Comparison of ENCODE assay signal across 25 cellular contexts in genomic region chr7:106693659-106694353, GRCh38. TPM values are rescaled to one million over a fixed set of nuclear protein-coding genes. Genes with fewer than 3 reads are reported as not detected.
DNase-seq lines count a peak whose midpoint lies in the region; ATAC-seq and TF ChIP-seq lines count a peak whose summit lies in the region.
"Had no signal": no experiment of that assay in that cellular context is flagged by ENCODE, and none has a peak within 500 bp of the region (broad histone marks: within the 10 kb centered on the region; RNA-seq: fewer than 3 reads in every experiment).

No MANE protein-coding gene starts in this region.

- in situ Hi-C loops in brain microvascular endothelial cell (cut with HindIII; ENCODE audit: low pct_ligation_motif_present, low sequenced_read_pairs) = no loop called here

- H3K4me3 ChIP-seq in SK-N-SH (ENCODE audit: low read depth in 2 of 2, low read length in 1 of 2) (no peak overlapping the region), brain microvascular endothelial cell (ENCODE audit: low read depth, low read length) (no peak overlapping the region)
- no peak overlapping the region for H3K4me3 ChIP-seq in naive thymus-derived CD4-positive, alpha-beta T cell (ENCODE audit: low read length)
- H3K4me3 ChIP-seq: esophagus muscularis mucosa, tibial nerve had no signal

- no peaks in the 10 kb centered on the region for H3F3A ChIP-seq in SK-N-SH (replicated peaks; ENCODE audit: insufficient read depth)

- TF ChIP-seq CTCF in SK-N-SH (IDR thresholded peaks at IDR 0.05) (no peak), brain microvascular endothelial cell (IDR thresholded peaks at IDR 0.05; ENCODE audit: low read depth, low read length, missing control alignments) (no peak)

- no peak overlapping the region for H3K4me2 ChIP-seq in SK-N-SH

- H3K9me2 ChIP-seq in SK-N-SH = no peaks in the 10 kb centered on the region

- no peaks in the 10 kb centered on the region for H4K20me1 ChIP-seq in SK-N-SH (ENCODE audit: insufficient read depth)

- peaks cover 0 to 2% (median 0%) of the 10 kb centered on the region in 5 donors for H3K36me3 Mint-ChIP-seq in naive thymus-derived CD4-positive, alpha-beta T cell
- H3K36me3 Mint-ChIP-seq: CD8-positive, alpha-beta T cell; IgD-negative memory B cell had no signal

- H3K27ac Mint-ChIP-seq in naive thymus-derived CD4-positive, alpha-beta T cell = no peak overlapping the region
- H3K27ac Mint-ChIP-seq: activated T-cell treated with anti-CD3 and anti-CD28 coated beads, Interleukin-2, amount 50 U/mL, for 24 hours; CD8-positive, alpha-beta T cell; IgD-negative memory B cell had no signal

- no peaks in the 10 kb centered on the region for H3K79me2 ChIP-seq in SK-N-SH (ENCODE audit: insufficient read depth)

- peaks cover 0 to 8% (median under 1%) of the 10 kb centered on the region in 11 donors for H3K9me3 Mint-ChIP-seq in naive thymus-derived CD4-positive, alpha-beta T cell
- H3K9me3 Mint-ChIP-seq: activated naive CD4-positive, alpha-beta T cell treated with anti-CD3 and anti-CD28 coated beads, Interleukin-2, amount 50 U/mL, for 24 hours; CD8-positive, alpha-beta T cell; IgD-negative memory B cell had no signal

- H3K27ac ChIP-seq in SK-N-SH (ENCODE audit: low read depth in 2 of 2, low read length in 1 of 2) = no peak overlapping the region; a peak in 1 of 4 replicates
- H3K27ac ChIP-seq in brain microvascular endothelial cell = no peak overlapping the region
- H3K27ac ChIP-seq in naive thymus-derived CD4-positive, alpha-beta T cell (ENCODE audit: low read depth, low read length) = no peak overlapping the region
- H3K27ac ChIP-seq: esophagus muscularis mucosa, tibial nerve had no signal

- POLR2A ChIA-PET in SK-N-SH (lab: Yijun Ruan, JAX) = no interaction called here
- POLR2A ChIA-PET in naive thymus-derived CD4-positive, alpha-beta T cell (lab: Charles Lee) = no interaction called here

- 70% methylated on average over 4 of the region's 4 CpGs for WGBS in SK-N-SH (ENCODE audit: low lambda C conversion rate)

- DNase-seq in A172 (ENCODE audit: low spot score) (peak; percentile 32), HCEC 1CT (peak; percentile 17), SK-N-SH (no peak), iris pigment epithelial cell (ENCODE audit: low read depth) (peak; percentile 49), H4 (ENCODE audit: low spot score) (no peak), brain microvascular endothelial cell (no peak), LoVo (ENCODE audit: low spot score) (no peak)
- DNase-seq in naive thymus-derived CD4-positive, alpha-beta T cell = no peak
- DNase-seq: activated CD4-positive, alpha-beta T cell treated with anti-CD3 and anti-CD28 coated beads, Interleukin-2, amount 50 U/mL, for 48 hours; activated T-cell treated with anti-CD3 and anti-CD28 coated beads, Interleukin-2, amount 50 U/mL, for 24 hours; caudate nucleus; CD8-positive, alpha-beta T cell; DMS79 treated with DMSO at 0.1 percent for 48 hours; effector CD4-positive, alpha-beta T cell; left colon; NCI-H1417; NCI-H2171 treated with DMSO at 0.1 percent for 48 hours; NCI-H748 treated with DMSO at 0.1 percent for 48 hours; RPMI8226; stimulated activated naive CD4-positive, alpha-beta T cell; SW 1271 had no signal

- no peaks in the 10 kb centered on the region for H3K36me3 ChIP-seq in SK-N-SH (replicated peaks in 1 of 2; ENCODE audit: control insufficient read depth in 1 of 2, insufficient read depth in 2 of 2, low read length in 1 of 2)
- no peaks in the 10 kb centered on the region for H3K36me3 ChIP-seq in brain microvascular endothelial cell (replicated peaks)
- H3K36me3 ChIP-seq in naive thymus-derived CD4-positive, alpha-beta T cell (ENCODE audit: control insufficient read depth in 2 of 3, insufficient read depth in 3 of 3, low read length in 3 of 3) = no peaks in the 10 kb centered on the region
- H3K36me3 ChIP-seq: esophagus muscularis mucosa, tibial nerve had no signal

- TF ChIP-seq EP300 in SK-N-SH (IDR thresholded peaks at IDR 0.05; ENCODE audit: borderline replicate concordance in 1 of 2, low read depth in 1 of 2, low read length in 1 of 2) = no peak

- CTCF ChIA-PET in SK-N-SH (lab: Yijun Ruan, JAX) = interaction anchor here (1.1 kb wide), 1 partner anchor 43 kb away, joined by 5 read pairs; no protein-coding TSS in a partner anchor
- CTCF ChIA-PET in naive thymus-derived CD4-positive, alpha-beta T cell (lab: Charles Lee) = interaction anchor here (0.7 kb wide), 1 partner anchor 39 kb away, joined by 3 read pairs; no protein-coding TSS in a partner anchor

- intact Hi-C loops in naive thymus-derived CD4-positive, alpha-beta T cell (cut with micrococcal nuclease) = no loop called here

- H2AFZ ChIP-seq in SK-N-SH (ENCODE audit: low read depth) = peak overlapping the region; percentile 5

- no peaks in the 10 kb centered on the region for H3K4me1 ChIP-seq in SK-N-SH (ENCODE audit: control insufficient read depth in 1 of 2, insufficient read depth in 2 of 2, low read depth in 1 of 2, low read length in 1 of 2)
- H3K4me1 ChIP-seq in naive thymus-derived CD4-positive, alpha-beta T cell (ENCODE audit: control insufficient read depth in 2 of 2, insufficient read depth in 2 of 2, low read length in 2 of 2) = no peaks in the 10 kb centered on the region
- H3K4me1 ChIP-seq: esophagus muscularis mucosa, tibial nerve had no signal

- H3K27me3 ChIP-seq in SK-N-SH (ENCODE audit: insufficient read depth) (no peaks in the 10 kb centered on the region), brain microvascular endothelial cell (replicated peaks) (no peaks in the 10 kb centered on the region)
- no peaks in the 10 kb centered on the region for H3K27me3 ChIP-seq in naive thymus-derived CD4-positive, alpha-beta T cell (ENCODE audit: control insufficient read depth in 2 of 2, insufficient read depth in 2 of 2, low read length in 2 of 2)
- H3K27me3 ChIP-seq: esophagus muscularis mucosa, tibial nerve had no signal

- TF ChIP-seq RAD21 in SK-N-SH (IDR thresholded peaks at IDR 0.05; ENCODE audit: low read length) = no peak

- no peak overlapping the region for H3K9ac ChIP-seq in SK-N-SH

- no peak for ATAC-seq in naive thymus-derived CD4-positive, alpha-beta T cell
- ATAC-seq: CD8-positive, alpha-beta T cell; left colon had no signal

- H3K27me3 Mint-ChIP-seq in naive thymus-derived CD4-positive, alpha-beta T cell = no peaks in the 10 kb centered on the region
- H3K27me3 Mint-ChIP-seq: activated naive CD4-positive, alpha-beta T cell treated with anti-CD3 and anti-CD28 coated beads, Interleukin-2, amount 50 U/mL, for 24 hours; activated T-cell treated with anti-CD3 and anti-CD28 coated beads, Interleukin-2, amount 50 U/mL, for 24 hours had no signal

- no peaks in the 10 kb centered on the region; the same call in 1 of the 2 replicates for H3K9me3 ChIP-seq in SK-N-SH
- H3K9me3 ChIP-seq in naive thymus-derived CD4-positive, alpha-beta T cell (ENCODE audit: control insufficient read depth in 2 of 3, low read length in 3 of 3) = no peaks in the 10 kb centered on the region

- H3K4me1 Mint-ChIP-seq in naive thymus-derived CD4-positive, alpha-beta T cell = peaks cover 5 to 18% (median 6%) of the 10 kb centered on the region in 7 donors
- H3K4me1 Mint-ChIP-seq: IgD-negative memory B cell had no signal

- H3K4me3 Mint-ChIP-seq in naive thymus-derived CD4-positive, alpha-beta T cell = no peak overlapping the region
- H3K4me3 Mint-ChIP-seq: activated naive CD4-positive, alpha-beta T cell treated with anti-CD3 and anti-CD28 coated beads, Interleukin-2, amount 50 U/mL, for 24 hours; activated T-cell treated with anti-CD3 and anti-CD28 coated beads, Interleukin-2, amount 50 U/mL, for 24 hours; CD8-positive, alpha-beta T cell; IgD-negative memory B cell had no signal

TF ChIP-seq in SK-N-SH, 30 proteins besides CTCF, POLR2A, EP300 and RAD21:
- TF ChIP-seq TCF12 (IDR thresholded peaks at IDR 0.05) (peak; percentile 71), FOSL2 (IDR thresholded peaks at IDR 0.05; ENCODE audit: borderline replicate concordance, low read depth) (peak; percentile 51; the same call in 1 of the 2 replicates), IRF3 (IDR thresholded peaks at IDR 0.05; ENCODE audit: low read depth, low read length) (no peak), PBX3 (IDR thresholded peaks at IDR 0.05) (0 out of 2 replicates have a peak, but pooled peaks have one; percentile 16), JUND (IDR thresholded peaks at IDR 0.05) (peak; percentile 31; the same call in 1 of the 2 replicates), MEF2A (IDR thresholded peaks at IDR 0.05; ENCODE audit: borderline replicate concordance, low read depth) (peak; percentile 28; the same call in 1 of the 2 replicates)

RNA-seq across cellular contexts. Expression of gene CCDC71L, which starts 32.8 kb away (rescaled TPM):
- 20.6 TPM in 2 replicates for total RNA-seq in A172 (2014; rRNA removed; shearing (Covaris generic))
- 25.8 and 30.0 TPM in 2 replicates for polyA plus RNA-seq in SK-N-SH (2012; rRNA removed)
- 27.8 and 31.4 TPM in 2 replicates for polyA plus RNA-seq in SK-N-SH (2012; cell fraction: cytosol; rRNA removed)
- 20.5 and 20.6 TPM in 2 replicates for polyA plus RNA-seq in SK-N-SH (2012; cell fraction: nucleus; rRNA removed)
- total RNA-seq in H4 (2014; rRNA removed; shearing (Covaris generic)) = 22.2 and 26.6 TPM in 2 replicates
- 10 to 100 TPM; 10.4 to 14.6 (median 14.1) TPM for total RNA-seq in naive thymus-derived CD4-positive, alpha-beta T cell
- 1 to 10 TPM; 2.5 to 3.0 TPM for polyA plus RNA-seq in naive thymus-derived CD4-positive, alpha-beta T cell

Comparison
In these comparisons a context has a peak if more than half of its experiments do, and no peak if none do; other contexts are left out.
1. DNase-seq: peak in A172 (single experiment), HCEC 1CT (single experiment) and iris pigment epithelial cell (single experiment); none in SK-N-SH (single experiment), H4 (single experiment), brain microvascular endothelial cell (single experiment), LoVo (single experiment) and naive thymus-derived CD4-positive, alpha-beta T cell (0 of 9).